In the genomic region with DNA sequence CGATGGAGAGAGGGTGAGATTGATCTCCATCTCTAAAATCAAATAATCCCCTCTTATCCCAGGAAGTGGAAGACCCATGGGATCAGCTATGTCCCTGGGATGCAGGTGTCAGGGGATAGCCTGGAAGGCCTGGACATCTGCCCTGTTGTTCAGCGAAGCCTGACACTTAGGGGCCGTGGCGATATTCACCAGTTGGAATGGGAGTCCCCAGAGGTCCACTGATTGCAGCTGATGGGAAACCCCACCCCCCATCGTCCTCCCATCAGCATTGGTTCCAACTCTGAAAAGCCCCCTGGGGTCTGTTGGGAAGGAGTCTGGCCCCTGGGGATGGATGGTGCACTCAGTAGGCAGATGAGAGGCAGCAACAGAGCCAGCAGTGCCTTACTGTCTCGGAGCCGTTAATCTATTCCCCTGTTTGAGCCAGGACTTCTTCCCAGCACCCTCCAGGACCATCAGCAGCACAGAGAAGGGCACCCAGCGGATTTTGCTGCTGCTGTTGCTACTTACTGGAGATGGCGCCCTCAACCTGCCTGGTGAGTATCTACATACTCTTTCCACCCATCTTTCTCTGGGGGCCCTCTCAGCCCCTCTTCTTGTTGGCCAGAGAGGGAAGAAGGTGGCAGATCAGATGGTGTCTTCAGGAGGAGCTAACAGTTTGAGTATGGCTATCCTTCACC, we compare ENCODE assay signal across 1 cellular context.
TF ChIP-seq lines count a peak whose summit lies in the region.

No MANE protein-coding gene starts in this region.

TF ChIP-seq in HCT116, 20 proteins besides CTCF, POLR2A, EP300 and RAD21:
- TF ChIP-seq ATF3 (IDR thresholded peaks at IDR 0.05) (no peak), FOSL1 (IDR thresholded peaks at IDR 0.05; ENCODE audit: low read depth) (no peak), JUND (IDR thresholded peaks at IDR 0.05) (no peak), CEBPB (IDR thresholded peaks at IDR 0.05; ENCODE audit: low read depth) (no peak), MAX (IDR thresholded peaks at IDR 0.05) (no peak), YY1 (IDR thresholded peaks at IDR 0.05; ENCODE audit: extremely low read depth, insufficient replicate concordance, low read depth, low read length) (no peak), ZFX (IDR thresholded peaks at IDR 0.05) (no peak), EGR1 (IDR thresholded peaks at IDR 0.05; ENCODE audit: low read depth) (no peak), ZBTB33 (IDR thresholded peaks at IDR 0.05; ENCODE audit: extremely low read depth, insufficient replicate concordance, low read length) (no peak), CBX3 (IDR thresholded peaks at IDR 0.05; ENCODE audit: low read depth) (no peak), TCF7L2 (IDR thresholded peaks at IDR 0.05; ENCODE audit: borderline replicate concordance, extremely low read depth, insufficient read depth, insufficient read length) (no peak), SP1 (IDR thresholded peaks at IDR 0.05; ENCODE audit: low read depth) (no peak), SRF (IDR thresholded peaks at IDR 0.05; ENCODE audit: low read depth) (no peak), POLR2AphosphoS5 (IDR thresholded peaks at IDR 0.05; ENCODE audit: low read depth, low read length) (no peak), SIN3A (IDR thresholded peaks at IDR 0.05; ENCODE audit: low read depth) (no peak)
- TF ChIP-seq, protein P1, sequence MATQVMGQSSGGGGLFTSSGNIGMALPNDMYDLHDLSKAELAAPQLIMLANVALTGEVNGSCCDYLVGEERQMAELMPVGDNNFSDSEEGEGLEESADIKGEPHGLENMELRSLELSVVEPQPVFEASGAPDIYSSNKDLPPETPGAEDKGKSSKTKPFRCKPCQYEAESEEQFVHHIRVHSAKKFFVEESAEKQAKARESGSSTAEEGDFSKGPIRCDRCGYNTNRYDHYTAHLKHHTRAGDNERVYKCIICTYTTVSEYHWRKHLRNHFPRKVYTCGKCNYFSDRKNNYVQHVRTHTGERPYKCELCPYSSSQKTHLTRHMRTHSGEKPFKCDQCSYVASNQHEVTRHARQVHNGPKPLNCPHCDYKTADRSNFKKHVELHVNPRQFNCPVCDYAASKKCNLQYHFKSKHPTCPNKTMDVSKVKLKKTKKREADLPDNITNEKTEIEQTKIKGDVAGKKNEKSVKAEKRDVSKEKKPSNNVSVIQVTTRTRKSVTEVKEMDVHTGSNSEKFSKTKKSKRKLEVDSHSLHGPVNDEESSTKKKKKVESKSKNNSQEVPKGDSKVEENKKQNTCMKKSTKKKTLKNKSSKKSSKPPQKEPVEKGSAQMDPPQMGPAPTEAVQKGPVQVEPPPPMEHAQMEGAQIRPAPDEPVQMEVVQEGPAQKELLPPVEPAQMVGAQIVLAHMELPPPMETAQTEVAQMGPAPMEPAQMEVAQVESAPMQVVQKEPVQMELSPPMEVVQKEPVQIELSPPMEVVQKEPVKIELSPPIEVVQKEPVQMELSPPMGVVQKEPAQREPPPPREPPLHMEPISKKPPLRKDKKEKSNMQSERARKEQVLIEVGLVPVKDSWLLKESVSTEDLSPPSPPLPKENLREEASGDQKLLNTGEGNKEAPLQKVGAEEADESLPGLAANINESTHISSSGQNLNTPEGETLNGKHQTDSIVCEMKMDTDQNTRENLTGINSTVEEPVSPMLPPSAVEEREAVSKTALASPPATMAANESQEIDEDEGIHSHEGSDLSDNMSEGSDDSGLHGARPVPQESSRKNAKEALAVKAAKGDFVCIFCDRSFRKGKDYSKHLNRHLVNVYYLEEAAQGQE (IDR thresholded peaks at IDR 0.05; ENCODE audit: low read depth), result no peak
